In the genomic region with DNA sequence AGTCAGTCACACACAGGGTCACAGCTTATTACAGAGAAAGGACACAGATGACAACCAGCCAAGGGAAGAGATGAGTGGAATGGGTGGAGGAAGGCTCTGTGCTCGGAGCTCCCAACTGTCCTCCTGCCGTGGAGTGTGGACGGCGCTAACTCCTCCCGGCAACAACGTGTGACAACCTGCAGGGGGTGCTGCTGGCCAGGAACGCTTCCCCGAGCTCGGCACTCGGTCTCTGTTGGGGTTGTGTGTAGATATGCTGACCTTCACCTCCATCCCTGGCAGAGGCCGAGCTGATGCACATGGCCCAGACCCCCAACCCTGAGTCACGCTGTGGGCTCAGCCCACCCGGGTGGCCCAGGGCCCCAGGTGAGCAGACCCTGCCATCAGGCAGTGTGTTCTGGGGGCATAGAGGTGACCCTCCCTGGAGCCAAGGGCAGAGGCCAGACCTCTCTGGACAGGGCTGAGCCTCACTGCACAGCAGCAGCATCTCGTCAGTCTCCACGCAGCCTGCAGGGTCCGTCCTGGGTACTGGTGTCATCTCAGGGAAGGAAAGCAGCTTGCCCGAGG, we compare ENCODE assay signal across 12 cellular contexts. TPM values are rescaled to one million over a fixed set of nuclear protein-coding genes. Genes with fewer than 3 reads are reported as not detected.
DNase-seq lines count a peak whose midpoint lies in the region; ATAC-seq and TF ChIP-seq lines count a peak whose summit lies in the region.
"Had no signal": no experiment of that assay in that cellular context is flagged by ENCODE, and none has a peak within 500 bp of the region (broad histone marks: within the 10 kb centered on the region; RNA-seq: fewer than 3 reads in every experiment).

No MANE protein-coding gene starts in this region.

- peak; percentile 22 for TF ChIP-seq CTCF in fibroblast of villous mesenchyme (IDR thresholded peaks at IDR 0.05; ENCODE audit: insufficient read depth, low read depth, low read length)

- peaks cover 42% of the 10 kb centered on the region for H3K36me3 Mint-ChIP-seq in activated CD4-positive, alpha-beta T cell treated with anti-CD3 and anti-CD28 coated beads for 36 hours (ENCODE audit: low read depth)
- H3K36me3 Mint-ChIP-seq in activated CD8-positive, alpha-beta memory T cell treated with anti-CD3 and anti-CD28 coated beads, Interleukin-2, amount 10 ng/mL, durations not matched to agents 7 days and 5 days, result peaks cover 14% of the 10 kb centered on the region

- H3K9me3 Mint-ChIP-seq in activated CD4-positive, alpha-beta T cell treated with anti-CD3 and anti-CD28 coated beads for 36 hours (ENCODE audit: low read depth), result no peaks in the 10 kb centered on the region
- no peaks in the 10 kb centered on the region for H3K9me3 Mint-ChIP-seq in activated CD8-positive, alpha-beta memory T cell treated with anti-CD3 and anti-CD28 coated beads, Interleukin-2, amount 10 ng/mL, durations not matched to agents 7 days and 5 days (ENCODE audit: low read depth)

- peaks cover 14% of the 10 kb centered on the region for H3K4me1 Mint-ChIP-seq in activated CD4-positive, alpha-beta T cell treated with anti-CD3 and anti-CD28 coated beads for 36 hours
- no peaks in the 10 kb centered on the region for H3K4me1 Mint-ChIP-seq in activated CD8-positive, alpha-beta memory T cell treated with anti-CD3 and anti-CD28 coated beads, Interleukin-2, amount 10 ng/mL, durations not matched to agents 7 days and 5 days

- intact Hi-C loops in activated CD4-positive, alpha-beta T cell treated with anti-CD3 and anti-CD28 coated beads for 36 hours (cut with DNase I, micrococcal nuclease), result no loop called here
- intact Hi-C loops in sciatic nerve (cut with DNase I), result no loop called here

- H3K4me3 ChIP-seq in fibroblast of villous mesenchyme (ENCODE audit: low read depth, low read length), result no peak overlapping the region
- H3K4me3 ChIP-seq: Peyer's patch had no signal

- H3K27ac Mint-ChIP-seq in activated CD4-positive, alpha-beta T cell treated with anti-CD3 and anti-CD28 coated beads for 36 hours, result no peak overlapping the region
- H3K27ac Mint-ChIP-seq in activated CD8-positive, alpha-beta memory T cell treated with anti-CD3 and anti-CD28 coated beads, Interleukin-2, amount 10 ng/mL, durations not matched to agents 7 days and 5 days, result no peak overlapping the region
- H3K27ac Mint-ChIP-seq: stimulated activated naive B cell treated with anti-CD40 and anti-IgM and Interleukin-4, amounts not matched to agents 10 μg/mL and 1 μg/mL and 100 μg/mL, for 72 hours had no signal

- DNase-seq in activated CD4-positive, alpha-beta T cell treated with anti-CD3 and anti-CD28 coated beads for 36 hours, result peak; percentile 39
- DNase-seq in activated CD4-positive, alpha-beta T cell treated with anti-CD3 and anti-CD28 coated beads, Interleukin-2, amount 50 U/mL, for 4 hours, result no peak
- DNase-seq in fibroblast of villous mesenchyme (ENCODE audit: low read depth), result no peak
- DNase-seq in sciatic nerve (ENCODE audit: low spot score), result no peak
- no peak for DNase-seq in stimulated activated CD4-positive, alpha-beta T cell treated with anti-CD3 and anti-CD28 coated beads, Interleukin-4, amount 100 ng/mL, for 1 hour
- DNase-seq in activated CD8-positive, alpha-beta memory T cell treated with anti-CD3 and anti-CD28 coated beads, Interleukin-2, amount 10 ng/mL, durations not matched to agents 7 days and 5 days, result no peak
- no peak for DNase-seq in NCI-H2029 (lab: John Stamatoyannopoulos, UW)
- DNase-seq: nucleus accumbens; Peyer's patch; stimulated activated naive B cell treated with anti-CD40 and anti-IgM and Interleukin-4, amounts not matched to agents 10 μg/mL and 1 μg/mL and 100 μg/mL, for 72 hours had no signal

- POLR2A ChIA-PET in activated CD4-positive, alpha-beta T cell treated with anti-CD3 and anti-CD28 coated beads for 36 hours (lab: Charles Lee), result no interaction called here

- ATAC-seq in activated CD4-positive, alpha-beta T cell treated with anti-CD3 and anti-CD28 coated beads for 36 hours, result no peak
- ATAC-seq in sciatic nerve, result peak; percentile 24
- ATAC-seq in activated CD8-positive, alpha-beta memory T cell treated with anti-CD3 and anti-CD28 coated beads, Interleukin-2, amount 10 ng/mL, durations not matched to agents 7 days and 5 days, result no peak

- no peaks in the 10 kb centered on the region for H3K27me3 Mint-ChIP-seq in activated CD4-positive, alpha-beta T cell treated with anti-CD3 and anti-CD28 coated beads for 36 hours
- no peaks in the 10 kb centered on the region for H3K27me3 Mint-ChIP-seq in activated CD8-positive, alpha-beta memory T cell treated with anti-CD3 and anti-CD28 coated beads, Interleukin-2, amount 10 ng/mL, durations not matched to agents 7 days and 5 days
- H3K27me3 Mint-ChIP-seq: stimulated activated naive B cell treated with anti-CD40 and anti-IgM and Interleukin-4, amounts not matched to agents 10 μg/mL and 1 μg/mL and 100 μg/mL, for 72 hours had no signal

- no peak overlapping the region for H3K4me3 Mint-ChIP-seq in activated CD4-positive, alpha-beta T cell treated with anti-CD3 and anti-CD28 coated beads for 36 hours
- H3K4me3 Mint-ChIP-seq in activated CD8-positive, alpha-beta memory T cell treated with anti-CD3 and anti-CD28 coated beads, Interleukin-2, amount 10 ng/mL, durations not matched to agents 7 days and 5 days, result no peak overlapping the region
- H3K4me3 Mint-ChIP-seq: stimulated activated naive B cell treated with anti-CD40 and anti-IgM and Interleukin-4, amounts not matched to agents 10 μg/mL and 1 μg/mL and 100 μg/mL, for 72 hours had no signal

- CTCF ChIA-PET in activated CD4-positive, alpha-beta T cell treated with anti-CD3 and anti-CD28 coated beads for 36 hours (lab: Charles Lee), result interaction anchor here (0.8 to 1.0 kb wide), 2 partner anchors 14 to 74 kb away, joined by 3 read pairs; no protein-coding TSS in a partner anchor
- CTCF ChIA-PET in activated CD8-positive, alpha-beta memory T cell treated with anti-CD3 and anti-CD28 coated beads, Interleukin-2, amount 10 ng/mL, durations not matched to agents 7 days and 5 days (lab: Charles Lee), result interaction anchor here (0.9 to 1.5 kb wide), 2 partner anchors 79 to 98 kb away, joined by 3 to 7 read pairs; no protein-coding TSS in a partner anchor

TF ChIP-seq in PFSK-1, 5 proteins besides CTCF, POLR2A, EP300 and RAD21:
- TF ChIP-seq POLR2AphosphoS5 (IDR thresholded peaks at IDR 0.05; ENCODE audit: low read depth, low read length) (no peak), TAF1 (IDR thresholded peaks at IDR 0.05; ENCODE audit: borderline replicate concordance, insufficient read depth, low read length) (no peak), FOXP2 (optimal IDR thresholded peaks at IDR 0.05; ENCODE audit: borderline replicate concordance, extremely low read depth, extremely low read length, insufficient read depth) (peak; percentile 68), SIN3A (IDR thresholded peaks at IDR 0.05; ENCODE audit: borderline replicate concordance, insufficient read depth, low read length) (no peak)

RNA-seq across cellular contexts. Expression of gene ZNF444, which starts 14.1 kb away (rescaled TPM):
- total RNA-seq in activated CD4-positive, alpha-beta T cell treated with anti-CD3 and anti-CD28 coated beads for 36 hours, result 10 to 100 TPM; 29.2 to 32.2 TPM
- 67.4 TPM for polyA plus RNA-seq in PFSK-1 (2012; ENCODE audit: insufficient read length, low read depth)
- total RNA-seq in fibroblast of villous mesenchyme (14.2 and 16.4 TPM in 2 replicates), sciatic nerve (32.5 TPM)
- 10 to 100 TPM; 29.3 to 32.5 TPM for total RNA-seq in activated CD8-positive, alpha-beta memory T cell treated with anti-CD3 and anti-CD28 coated beads, Interleukin-2, amount 10 ng/mL, durations not matched to agents 7 days and 5 days

RNA-seq across cellular contexts. Expression of gene GALP, which starts 20.6 kb away (rescaled TPM):
- total RNA-seq in activated CD4-positive, alpha-beta T cell treated with anti-CD3 and anti-CD28 coated beads for 36 hours, result not detected
- polyA plus RNA-seq in PFSK-1 (2012; ENCODE audit: insufficient read length, low read depth), result not detected
- total RNA-seq in fibroblast of villous mesenchyme, result not detected in 2 replicates
- not detected for total RNA-seq in sciatic nerve
- total RNA-seq in activated CD8-positive, alpha-beta memory T cell treated with anti-CD3 and anti-CD28 coated beads, Interleukin-2, amount 10 ng/mL, durations not matched to agents 7 days and 5 days, result not detected
- total RNA-seq: Peyer's patch had no signal
- polyA plus RNA-seq: esophagus had no signal

RNA-seq across cellular contexts. Expression of gene ZNF787, which starts 34.1 kb away (rescaled TPM):
- total RNA-seq in activated CD4-positive, alpha-beta T cell treated with anti-CD3 and anti-CD28 coated beads for 36 hours, result 10 to 100 TPM; 27.6 to 28.4 TPM
- 150 TPM for polyA plus RNA-seq in PFSK-1 (2012; ENCODE audit: insufficient read length, low read depth)
- total RNA-seq in fibroblast of villous mesenchyme, result 25.0 and 33.2 TPM in 2 replicates
- total RNA-seq in sciatic nerve, result 24.6 TPM
- 10 to 100 TPM; 34.7 to 36.7 TPM for total RNA-seq in activated CD8-positive, alpha-beta memory T cell treated with anti-CD3 and anti-CD28 coated beads, Interleukin-2, amount 10 ng/mL, durations not matched to agents 7 days and 5 days

RNA-seq across cellular contexts. Expression of gene ZSCAN5B, which starts 42.4 kb away (rescaled TPM):
- total RNA-seq in activated CD4-positive, alpha-beta T cell treated with anti-CD3 and anti-CD28 coated beads for 36 hours, result not detected
- not detected for polyA plus RNA-seq in PFSK-1 (2012; ENCODE audit: insufficient read length, low read depth)
- total RNA-seq in fibroblast of villous mesenchyme, result not detected in 2 replicates
- total RNA-seq in sciatic nerve, result not detected
- total RNA-seq in activated CD8-positive, alpha-beta memory T cell treated with anti-CD3 and anti-CD28 coated beads, Interleukin-2, amount 10 ng/mL, durations not matched to agents 7 days and 5 days, result not detected
- total RNA-seq: Peyer's patch had no signal

RNA-seq across cellular contexts. Expression of gene ZSCAN5C, which starts 46.9 kb away (rescaled TPM):
- total RNA-seq in activated CD4-positive, alpha-beta T cell treated with anti-CD3 and anti-CD28 coated beads for 36 hours, result not detected
- not detected for polyA plus RNA-seq in PFSK-1 (2012; ENCODE audit: insufficient read length, low read depth)
- total RNA-seq in fibroblast of villous mesenchyme (not detected in 2 replicates), sciatic nerve (not detected)
- not detected for total RNA-seq in activated CD8-positive, alpha-beta memory T cell treated with anti-CD3 and anti-CD28 coated beads, Interleukin-2, amount 10 ng/mL, durations not matched to agents 7 days and 5 days
- total RNA-seq: Peyer's patch had no signal
- polyA plus RNA-seq: esophagus had no signal
